In genomic region chr13:73103238-73103637, GRCh38 we compare ENCODE assay signal across 18 cellular contexts. TPM values are rescaled to one million over a fixed set of nuclear protein-coding genes. Genes with fewer than 3 reads are reported as not detected.
A peak's percentile ranks its signal among the peaks of the same experiment; 100 is the strongest.
DNase-seq lines count a peak whose midpoint lies in the region; TF ChIP-seq lines count a peak whose summit lies in the region.
"Had no signal": no experiment of that assay in that cellular context is flagged by ENCODE, and none has a peak within 500 bp of the region (broad histone marks: within the 10 kb centered on the region; RNA-seq: fewer than 3 reads in every experiment).

No MANE protein-coding gene starts in this region.

- H3K27me3 ChIP-seq in smooth muscle cell (ENCODE audit: low read depth): no peaks in the 10 kb centered on the region
- H3K27me3 ChIP-seq: BLaER1 treated with 17β-estradiol and CSF1 and Interleukin-3, amounts not matched to agents 10 nM and 100 nM had no signal

- H2AFZ ChIP-seq in smooth muscle cell (ENCODE audit: low read depth): no peak overlapping the region

- H3F3A ChIP-seq in smooth muscle cell (ENCODE audit: low read depth): no peaks in the 10 kb centered on the region

- TF ChIP-seq CTCF in mesothelial cell of epicardium (IDR thresholded peaks at IDR 0.05; ENCODE audit: unreplicated experiment) (no peak), type B pancreatic cell (conservative IDR thresholded peaks at IDR 0.05) (no peak), smooth muscle cell (IDR thresholded peaks at IDR 0.05; ENCODE audit: borderline replicate concordance, insufficient read depth, poor library complexity, severe bottlenecking) (no peak)

- no peak overlapping the region for H3K4me2 ChIP-seq in smooth muscle cell
- H3K4me2 ChIP-seq: BLaER1 treated with 17β-estradiol and CSF1 and Interleukin-3, amounts not matched to agents 10 nM and 100 nM had no signal

- no peaks in the 10 kb centered on the region for H3K79me2 ChIP-seq in smooth muscle cell (ENCODE audit: low read depth)

- H3K27ac Mint-ChIP-seq in mesothelial cell of epicardium (peak overlapping the region; percentile 89), type B pancreatic cell (peak overlapping the region; percentile 82)
- H3K27ac Mint-ChIP-seq: CD4-positive, CD25-positive, alpha-beta regulatory T cell; H9; IgD-negative memory B cell had no signal

- H3K4me3 Mint-ChIP-seq in mesothelial cell of epicardium (no peak overlapping the region), type B pancreatic cell (peak overlapping the region; percentile 56)
- H3K4me3 Mint-ChIP-seq: CD4-positive, CD25-positive, alpha-beta regulatory T cell; H9; IgD-negative memory B cell had no signal

- H3K9me3 Mint-ChIP-seq in mesothelial cell of epicardium (peaks cover 3% of the 10 kb centered on the region), type B pancreatic cell (no peaks in the 10 kb centered on the region)

- no peaks in the 10 kb centered on the region for H3K36me3 Mint-ChIP-seq in mesothelial cell of epicardium
- no peaks in the 10 kb centered on the region for H3K36me3 Mint-ChIP-seq in type B pancreatic cell
- H3K36me3 Mint-ChIP-seq: CD4-positive, CD25-positive, alpha-beta regulatory T cell; IgD-negative memory B cell had no signal

- no peaks in the 10 kb centered on the region for H4K20me1 ChIP-seq in smooth muscle cell (ENCODE audit: low read depth)
- H4K20me1 ChIP-seq: BLaER1 treated with 17β-estradiol and CSF1 and Interleukin-3, amounts not matched to agents 10 nM and 100 nM had no signal

- H3K36me3 ChIP-seq in smooth muscle cell (ENCODE audit: low read depth): no peaks in the 10 kb centered on the region
- H3K36me3 ChIP-seq: BLaER1 treated with 17β-estradiol and CSF1 and Interleukin-3, amounts not matched to agents 10 nM and 100 nM had no signal

- H3K4me1 ChIP-seq in smooth muscle cell (ENCODE audit: low read depth): no peaks in the 10 kb centered on the region

- 90% methylated on average over 1 of the region's 1 CpG for WGBS in smooth muscle cell (ENCODE audit: low lambda C conversion rate)

- no peak overlapping the region for H3K4me3 ChIP-seq in smooth muscle cell
- H3K4me3 ChIP-seq: BLaER1 treated with 17β-estradiol and CSF1 and Interleukin-3, amounts not matched to agents 10 nM and 100 nM had no signal

- no peaks in the 10 kb centered on the region for H3K9me3 ChIP-seq in smooth muscle cell (replicated peaks; ENCODE audit: low read depth)
- H3K9me3 ChIP-seq: BLaER1 treated with 17β-estradiol and CSF1 and Interleukin-3, amounts not matched to agents 10 nM and 100 nM had no signal

- H3K9ac ChIP-seq in smooth muscle cell (ENCODE audit: low read depth): no peak overlapping the region
- H3K9ac ChIP-seq: BLaER1 treated with 17β-estradiol and CSF1 and Interleukin-3, amounts not matched to agents 10 nM and 100 nM had no signal

- DNase-seq in NCI-H748 (lab: John Stamatoyannopoulos, UW; ENCODE audit: unreplicated experiment) (peak; percentile 46), NCI-H748 treated with DMSO at 0.1 percent for 48 hours (lab: John Stamatoyannopoulos, UW) (no peak), NCI-H146 (lab: John Stamatoyannopoulos, UW) (peak; percentile 51), mesothelial cell of epicardium (ENCODE audit: low spot score in 2 of 2, unreplicated experiment in 2 of 2) (no peak), type B pancreatic cell (ENCODE audit: extremely low spot score, unreplicated experiment) (no peak), cerebellar nuclear complex (lab: John Stamatoyannopoulos, UW) (no peak), GM19240 (ENCODE audit: insufficient read length, low spot score) (no peak), smooth muscle cell (lab: John Stamatoyannopoulos, UW; ENCODE audit: unreplicated experiment) (no peak)
- DNase-seq: ACHN; Calu3; CD4-positive, CD25-positive, alpha-beta regulatory T cell; DMS 273 treated with DMSO at 0.1 percent for 48 hours; DMS79 treated with DMSO at 0.1 percent for 48 hours; EL; GOT3; H9 had no signal

- H3K27me3 Mint-ChIP-seq in mesothelial cell of epicardium (ENCODE audit: low read depth) (no peaks in the 10 kb centered on the region), type B pancreatic cell (no peaks in the 10 kb centered on the region)
- H3K27me3 Mint-ChIP-seq: CD4-positive, CD25-positive, alpha-beta regulatory T cell had no signal

- H3K27ac ChIP-seq in smooth muscle cell (ENCODE audit: low read depth): no peak overlapping the region
- H3K27ac ChIP-seq: BLaER1 treated with 17β-estradiol and CSF1 and Interleukin-3, amounts not matched to agents 10 nM and 100 nM had no signal

- H3K4me1 Mint-ChIP-seq in mesothelial cell of epicardium: peaks cover 44% of the 10 kb centered on the region
- H3K4me1 Mint-ChIP-seq in type B pancreatic cell (ENCODE audit: unreplicated experiment): no peaks in the 10 kb centered on the region
- H3K4me1 Mint-ChIP-seq: CD4-positive, CD25-positive, alpha-beta regulatory T cell; H9; IgD-negative memory B cell had no signal

RNA-seq across cellular contexts. Expression of gene KLF5, which starts 44.4 kb away (rescaled TPM):
- 62.4 to 70.3 TPM (median 65.9 TPM) in 3 replicates for total RNA-seq in mesothelial cell of epicardium
- 189 and 632 TPM in 2 replicates for total RNA-seq in type B pancreatic cell (ENCODE audit: low replicate concordance)
- 27.0 and 30.0 TPM in 2 replicates for total RNA-seq in smooth muscle cell
- 9.7 and 28.7 TPM in 2 replicates for polyA plus RNA-seq in smooth muscle cell
- polyA plus RNA-seq: IgD-negative memory B cell had no signal

Comparison
In these comparisons a context has a peak if more than half of its experiments do, and no peak if none do; other contexts are left out.
1. DNase-seq: peak in NCI-H748 (single experiment) and NCI-H146 (single experiment); none in NCI-H748 treated with DMSO at 0.1 percent for 48 hours (single experiment), mesothelial cell of epicardium (0 of 2), type B pancreatic cell (single experiment), cerebellar nuclear complex (0 of 2), GM19240 (single experiment) and smooth muscle cell (single experiment).